ENCODE assay signal across 8 cellular contexts in genomic region chr3:180601688-180602666, GRCh38. TPM values are rescaled to one million over a fixed set of nuclear protein-coding genes. Genes with fewer than 3 reads are reported as not detected.
DNase-seq lines count a peak whose midpoint lies in the region; TF ChIP-seq lines count a peak whose summit lies in the region.

A gene with protein sequence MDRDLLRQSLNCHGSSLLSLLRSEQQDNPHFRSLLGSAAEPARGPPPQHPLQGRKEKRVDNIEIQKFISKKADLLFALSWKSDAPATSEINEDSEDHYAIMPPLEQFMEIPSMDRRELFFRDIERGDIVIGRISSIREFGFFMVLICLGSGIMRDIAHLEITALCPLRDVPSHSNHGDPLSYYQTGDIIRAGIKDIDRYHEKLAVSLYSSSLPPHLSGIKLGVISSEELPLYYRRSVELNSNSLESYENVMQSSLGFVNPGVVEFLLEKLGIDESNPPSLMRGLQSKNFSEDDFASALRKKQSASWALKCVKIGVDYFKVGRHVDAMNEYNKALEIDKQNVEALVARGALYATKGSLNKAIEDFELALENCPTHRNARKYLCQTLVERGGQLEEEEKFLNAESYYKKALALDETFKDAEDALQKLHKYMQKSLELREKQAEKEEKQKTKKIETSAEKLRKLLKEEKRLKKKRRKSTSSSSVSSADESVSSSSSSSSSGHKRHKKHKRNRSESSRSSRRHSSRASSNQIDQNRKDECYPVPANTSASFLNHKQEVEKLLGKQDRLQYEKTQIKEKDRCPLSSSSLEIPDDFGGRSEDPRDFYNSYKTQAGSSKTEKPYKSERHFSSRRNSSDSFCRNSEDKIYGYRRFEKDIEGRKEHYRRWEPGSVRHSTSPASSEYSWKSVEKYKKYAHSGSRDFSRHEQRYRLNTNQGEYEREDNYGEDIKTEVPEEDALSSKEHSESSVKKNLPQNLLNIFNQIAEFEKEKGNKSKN (plus strand): TSS chr3:180602163. CDS start chr3:180602262, 99 bp downstream.

- H3K4me1 Mint-ChIP-seq in activated naive CD4-positive, alpha-beta T cell treated with anti-CD3 and anti-CD28 coated beads, Interleukin-2, amount 10 ng/mL, durations not matched to agents 7 days and 5 days, result peaks cover 31% of the 10 kb centered on the region

- TF ChIP-seq POLR2A in suprapubic skin (IDR thresholded peaks at IDR 0.05), result peak in 1 of 2 donors; percentile 50

- peak within 1 kb of the TSS; percentile 95 for H3K27ac Mint-ChIP-seq in activated naive CD4-positive, alpha-beta T cell treated with anti-CD3 and anti-CD28 coated beads, Interleukin-2, amount 10 ng/mL, durations not matched to agents 7 days and 5 days

- H3K36me3 Mint-ChIP-seq in activated naive CD4-positive, alpha-beta T cell treated with anti-CD3 and anti-CD28 coated beads, Interleukin-2, amount 10 ng/mL, durations not matched to agents 7 days and 5 days, result peaks cover 30% of the 10 kb centered on the region

- H3K27ac ChIP-seq in SK-N-MC, result peak within 1 kb of the TSS; percentile 80
- H3K27ac ChIP-seq in suprapubic skin, result peak within 1 kb of the TSS; percentile 85

- WGBS in suprapubic skin, result 7% methylated on average over 30 of the region's 70 CpGs

- CTCF ChIA-PET in HEK293T (lab: Yijun Ruan, JAX), result interaction anchor here (1.3 kb wide), 1 partner anchor 77 kb away, joined by 3 read pairs; the partner anchor contains the start of gene CCDC39
- CTCF ChIA-PET in activated naive CD4-positive, alpha-beta T cell treated with anti-CD3 and anti-CD28 coated beads, Interleukin-2, amount 10 ng/mL, durations not matched to agents 7 days and 5 days (lab: Charles Lee), result interaction anchor here (0.6 kb wide), 1 partner anchor 673 kb away, joined by 6 read pairs; no protein-coding TSS in a partner anchor

- H3K9me3 Mint-ChIP-seq in activated naive CD4-positive, alpha-beta T cell treated with anti-CD3 and anti-CD28 coated beads, Interleukin-2, amount 10 ng/mL, durations not matched to agents 7 days and 5 days, result peaks cover 2% of the 10 kb centered on the region

- H3K27me3 ChIP-seq in suprapubic skin, result peaks cover 20% of the 10 kb centered on the region

- H3K4me3 ChIP-seq in SK-N-MC (peak within 1 kb of the TSS; percentile 98), suprapubic skin (peak within 1 kb of the TSS; percentile 80)

- H3K27me3 Mint-ChIP-seq in activated naive CD4-positive, alpha-beta T cell treated with anti-CD3 and anti-CD28 coated beads, Interleukin-2, amount 10 ng/mL, durations not matched to agents 7 days and 5 days, result peaks cover 12% of the 10 kb centered on the region

- H3K4me1 ChIP-seq in suprapubic skin, result peaks cover 12% of the 10 kb centered on the region

- peak within 1 kb of the TSS; percentile 94 for H3K9ac ChIP-seq in SK-N-MC (ENCODE audit: insufficient read length)

- DNase-seq in GM04504 (ENCODE audit: low read depth), result peak; percentile 88
- peak; percentile 85 for DNase-seq in HEK293T (ENCODE audit: extremely low spot score)
- DNase-seq in NAMALWA (ENCODE audit: low spot score), result peak; percentile 97
- peak; percentile 84 for DNase-seq in SK-N-MC (ENCODE audit: low read depth, low spot score)
- DNase-seq in activated naive CD4-positive, alpha-beta T cell treated with anti-CD3 and anti-CD28 coated beads, Interleukin-2, amount 10 ng/mL, durations not matched to agents 7 days and 5 days, result peak; percentile 95
- DNase-seq in globus pallidus (ENCODE audit: low spot score), result peak; percentile 92
- peak; percentile 38 to 97 (median 87) for DNase-seq in nucleus accumbens (lab: John Stamatoyannopoulos, UW)
- peak; percentile 93 to 94 for DNase-seq in suprapubic skin (ENCODE audit: low spot score in 2 of 2)

- POLR2A ChIA-PET in HEK293T (lab: Yijun Ruan, JAX), result interaction anchor here (0.9 to 1.5 kb wide), 2 partner anchors 14 to 15 kb away, joined by 3 to 5 read pairs; no protein-coding TSS in a partner anchor

- peaks cover 39% of the 10 kb centered on the region for H3K36me3 ChIP-seq in SK-N-MC (ENCODE audit: insufficient read depth, low read length)
- H3K36me3 ChIP-seq in suprapubic skin, result peaks cover 30% of the 10 kb centered on the region

- TF ChIP-seq CTCF in suprapubic skin (IDR thresholded peaks at IDR 0.05), result no peak

- H3K4me3 Mint-ChIP-seq in activated naive CD4-positive, alpha-beta T cell treated with anti-CD3 and anti-CD28 coated beads, Interleukin-2, amount 10 ng/mL, durations not matched to agents 7 days and 5 days, result peak within 1 kb of the TSS; percentile 87

- no peaks in the 10 kb centered on the region for H3K9me3 ChIP-seq in SK-N-MC (ENCODE audit: low read depth, low read length)
- no peaks in the 10 kb centered on the region for H3K9me3 ChIP-seq in suprapubic skin

- no peak for TF ChIP-seq EP300 in suprapubic skin (IDR thresholded peaks at IDR 0.05)

TF ChIP-seq in HEK293T, 16 proteins besides CTCF, POLR2A, EP300 and RAD21:
- peak; percentile 80 for TF ChIP-seq ELF4 (IDR thresholded peaks at IDR 0.05)
- TF ChIP-seq FOXK2 (IDR thresholded peaks at IDR 0.05), result no peak
- TF ChIP-seq L3MBTL2 (conservative IDR thresholded peaks at IDR 0.05), result peak; percentile 78

RNA-seq across cellular contexts. Expression of the gene that starts here (rescaled TPM):
- 10 to 100 TPM; 15.1 to 62.2 (median 24.0) TPM for total RNA-seq in suprapubic skin

Comparison
In these comparisons a context has a peak if more than half of its experiments do, and no peak if none do; other contexts are left out.
1. Peak in every context shown above with its lines: DNase-seq, H3K4me3 ChIP-seq and H3K27ac ChIP-seq.